In the genomic region with DNA sequence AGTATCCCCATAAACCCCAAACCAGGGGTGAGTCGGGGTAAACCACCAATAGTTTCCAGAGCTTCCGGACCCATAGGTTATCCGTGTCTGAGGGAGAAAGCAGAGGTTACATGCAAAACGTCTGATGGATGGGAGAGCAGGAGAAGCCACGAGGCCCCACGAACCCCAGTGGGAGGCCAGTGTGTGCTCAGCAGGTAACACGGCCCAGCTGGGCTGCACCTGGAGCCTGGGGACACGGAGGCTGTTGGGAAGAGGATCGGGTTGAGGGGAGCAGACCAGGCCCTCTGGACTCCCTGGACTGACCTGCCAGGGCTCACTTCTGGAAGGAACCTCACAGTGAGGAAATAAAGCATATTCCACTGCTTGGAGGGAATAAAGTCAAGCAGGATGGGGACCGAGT, we compare ENCODE assay signal across 23 cellular contexts.
"Had no signal": no experiment of that assay in that cellular context is flagged by ENCODE, and none has a peak within 500 bp of the region (broad histone marks: within the 10 kb centered on the region; RNA-seq: fewer than 3 reads in every experiment).

No MANE protein-coding gene starts in this region.

- H3K27me3 Mint-ChIP-seq: activated naive CD8-positive, alpha-beta T cell; memory B cell; T-cell had no signal

- H3K4me1 ChIP-seq: sigmoid colon, tibial artery had no signal

- FAIRE-seq: bronchial epithelial cell had no signal

- H3K4me2 ChIP-seq: smooth muscle cell had no signal

- DNase-seq: activated CD4-positive, alpha-beta T cell treated with anti-CD3 and anti-CD28 coated beads for 1 hour; activated CD4-positive, alpha-beta T cell treated with anti-CD3 and anti-CD28 coated beads, Interleukin-2, amount 50 U/mL, for 1 hour; activated CD8-positive, alpha-beta T cell treated with anti-CD3 and anti-CD28 coated beads, Interleukin-2, amount 10 ng/mL, durations not matched to agents 7 days and 5 days; activated T-cell treated with anti-CD3 and anti-CD28 coated beads, Interleukin-2, amount 50 U/mL, for 1 hour; cerebellar nuclear complex; cortex of kidney; heart right ventricle; islet precursor cell; left cardiac atrium; mucosa of descending colon; nephron progenitor cell; sigmoid colon; stimulated activated CD4-positive, alpha-beta T cell treated with anti-CD3 and anti-CD28 coated beads, Interleukin-2, amount 100 ng/mL, for 48 hours; stimulated activated CD8-positive, alpha-beta memory T cell treated with anti-CD3 and anti-CD28 coated beads, Interleukin-4, amount 100 ng/mL, for 48 hours; stimulated activated naive CD4-positive, alpha-beta T cell treated with Interleukin-2 at 50 U/mL for 16 hours; T-cell; tibial artery; WERI-Rb-1 had no signal

- H3K9me3 Mint-ChIP-seq: memory B cell, nephron progenitor cell, T-cell had no signal

- H3K4me3 ChIP-seq: heart right ventricle, mucosa of descending colon, sigmoid colon, smooth muscle cell, tibial artery had no signal

- H3K27ac Mint-ChIP-seq: activated CD8-positive, alpha-beta T cell treated with anti-CD3 and anti-CD28 coated beads, Interleukin-2, amount 10 ng/mL, durations not matched to agents 7 days and 5 days; activated naive CD8-positive, alpha-beta T cell; memory B cell; nephron progenitor cell; T-cell; T-helper 2 cell treated with Interferon-gamma antibody and Interleukin-4, amounts not matched to agents 5 μg/mL and 100 μg/mL, for 36 hours had no signal

- H3K27me3 ChIP-seq: heart right ventricle, sigmoid colon, tibial artery had no signal

- H3K4me1 Mint-ChIP-seq: T-cell had no signal

- H3K9me3 ChIP-seq: heart right ventricle, mucosa of descending colon, sigmoid colon, tibial artery had no signal

- H3K4me3 Mint-ChIP-seq: activated CD8-positive, alpha-beta T cell treated with anti-CD3 and anti-CD28 coated beads, Interleukin-2, amount 10 ng/mL, durations not matched to agents 7 days and 5 days; activated naive CD8-positive, alpha-beta T cell; memory B cell; nephron progenitor cell; T-cell; T-helper 2 cell treated with Interferon-gamma antibody and Interleukin-4, amounts not matched to agents 5 μg/mL and 100 μg/mL, for 36 hours had no signal

- H3K27ac ChIP-seq: heart right ventricle, sigmoid colon, tibial artery, WERI-Rb-1 had no signal
